Comparison of ENCODE assay signal across 1 cellular context in the genomic region with DNA sequence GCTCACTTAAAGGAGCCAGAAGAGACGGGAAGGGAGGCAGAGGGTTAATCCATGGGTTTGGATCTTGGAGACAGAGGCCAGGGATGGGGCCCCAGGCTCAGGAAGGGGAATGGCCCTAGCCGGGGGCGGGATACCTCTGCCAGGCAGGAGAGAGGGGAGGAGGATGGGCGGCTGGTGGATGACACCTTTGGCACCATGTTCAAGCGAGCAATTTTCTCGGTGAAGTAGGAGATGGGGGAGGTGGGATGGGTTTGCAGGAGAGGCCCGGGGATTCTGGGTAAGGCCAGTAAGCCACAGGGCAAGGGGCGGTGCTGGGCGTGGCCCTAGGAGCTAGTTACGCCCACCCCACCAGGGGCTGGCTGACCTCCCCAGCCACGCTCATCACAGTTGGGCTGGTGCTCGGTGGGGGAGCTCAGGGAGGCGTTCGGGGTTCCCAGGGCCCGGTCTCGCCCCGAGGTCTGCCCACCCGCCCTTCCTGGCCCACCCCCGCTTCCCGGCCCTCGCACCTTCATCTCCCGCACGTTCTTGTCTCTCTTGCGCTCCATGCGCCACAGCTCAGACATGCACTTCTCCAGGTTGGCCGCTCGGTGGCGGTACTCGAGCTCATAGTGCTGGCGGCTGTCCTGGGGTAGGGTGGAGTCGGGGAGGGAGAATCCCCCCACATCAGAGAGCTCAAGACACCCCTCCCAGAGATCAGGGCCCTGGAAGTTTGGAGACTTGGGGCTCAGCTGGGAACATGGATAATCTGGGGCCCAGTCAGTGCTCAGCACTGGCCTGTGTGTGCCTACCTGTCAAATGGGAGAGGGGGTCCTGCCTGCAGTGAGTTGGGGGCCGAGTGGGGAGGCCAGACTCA.
A peak's percentile ranks its signal among the peaks of the same experiment; 100 is the strongest.
TF ChIP-seq lines count a peak whose summit lies in the region.

No MANE protein-coding gene starts in this region.

TF ChIP-seq in WTC11, 78 proteins besides CTCF, POLR2A, EP300 and RAD21 (continued from another document):
- TF ChIP-seq GTF2I (CRISPR knock-in tag; conservative IDR thresholded peaks at IDR 0.05), result no peak
- TF ChIP-seq TCF7 (CRISPR knock-in tag; IDR thresholded peaks at IDR 0.05; ENCODE audit: low read depth), result no peak
- TF ChIP-seq ZNF671 (CRISPR knock-in tag; IDR thresholded peaks at IDR 0.05), result no peak
- peak; percentile 66; the same call in 1 of the 2 replicates for TF ChIP-seq NFE2L1 (CRISPR knock-in tag; IDR thresholded peaks at IDR 0.05)
- TF ChIP-seq RORB (CRISPR knock-in tag; IDR thresholded peaks at IDR 0.05), result no peak
TF ChIP-seq in WTC11: peak in this region for 14.
